ENCODE assay signal across 15 cellular contexts in genomic region chr14:104184911-104185499, GRCh38. TPM values are rescaled to one million over a fixed set of nuclear protein-coding genes. Genes with fewer than 3 reads are reported as not detected.
DNase-seq lines count a peak whose midpoint lies in the region; ATAC-seq and TF ChIP-seq lines count a peak whose summit lies in the region.
"Had no signal": no experiment of that assay in that cellular context is flagged by ENCODE, and none has a peak within 500 bp of the region (broad histone marks: within the 10 kb centered on the region; RNA-seq: fewer than 3 reads in every experiment).

No MANE protein-coding gene starts in this region.

- TF ChIP-seq POLR2A in gastrocnemius medialis (IDR thresholded peaks at IDR 0.05) (no peak), esophagus muscularis mucosa (IDR thresholded peaks at IDR 0.05; ENCODE audit: low read depth) (no peak)

- ATAC-seq in right cardiac atrium (peak; percentile 38 to 79), gastrocnemius medialis (no peak), HG02678 (IDR thresholded peaks at IDR 0.05; ENCODE audit: unreplicated experiment) (no peak)
- ATAC-seq: activated T-helper 17 cell treated with anti-CD3 and anti-CD28 coated beads, Interleukin-2, amount 50 U/mL, for 72 hours had no signal

- H3K9me3 ChIP-seq in right cardiac atrium (ENCODE audit: control insufficient read depth, low read length) (no peaks in the 10 kb centered on the region), gastrocnemius medialis (no peaks in the 10 kb centered on the region), esophagus muscularis mucosa (no peaks in the 10 kb centered on the region)
- H3K9me3 ChIP-seq: esophagus squamous epithelium had no signal

- 48% methylated on average over 20 of the region's 20 CpGs for WGBS in right cardiac atrium
- WGBS in esophagus muscularis mucosa: 83% methylated on average over 5 of the region's 20 CpGs

- H3K27me3 Mint-ChIP-seq in progenitor cell of endocrine pancreas: no peaks in the 10 kb centered on the region
- H3K27me3 Mint-ChIP-seq: activated T-helper 17 cell treated with anti-CD3 and anti-CD28 coated beads, Interleukin-2, amount 50 U/mL, for 72 hours had no signal

- peaks cover 1% of the 10 kb centered on the region for H3K4me1 Mint-ChIP-seq in progenitor cell of endocrine pancreas (ENCODE audit: low read depth)
- H3K4me1 Mint-ChIP-seq: activated T-helper 17 cell treated with anti-CD3 and anti-CD28 coated beads, Interleukin-2, amount 50 U/mL, for 72 hours had no signal

- H3K36me3 Mint-ChIP-seq in progenitor cell of endocrine pancreas (ENCODE audit: insufficient read depth): no peaks in the 10 kb centered on the region

- no peaks in the 10 kb centered on the region for H3K27me3 ChIP-seq in right cardiac atrium (ENCODE audit: control insufficient read depth, insufficient read depth)
- H3K27me3 ChIP-seq in gastrocnemius medialis: peaks cover 2 to 16% (median 8%) of the 10 kb centered on the region in 3 donors
- peaks cover 0 to 54% (median 0%) of the 10 kb centered on the region in 4 donors for H3K27me3 ChIP-seq in esophagus muscularis mucosa

- DNase-seq in NCI-H526 (lab: John Stamatoyannopoulos, UW): peak; percentile 47 to 72
- no peak for DNase-seq in NCI-H526 treated with DMSO at 0.1 percent for 48 hours (lab: John Stamatoyannopoulos, UW)
- DNase-seq in NCI-H69 (lab: John Stamatoyannopoulos, UW): peak; percentile 81
- peak; percentile 72 to 84 (median 80) for DNase-seq in right cardiac atrium
- no peak for DNase-seq in gastrocnemius medialis
- DNase-seq in esophagus muscularis mucosa (ENCODE audit: extremely low spot score): no peak
- no peak for DNase-seq in progenitor cell of endocrine pancreas (ENCODE audit: low spot score, unreplicated experiment)
- DNase-seq: activated CD4-positive, alpha-beta T cell treated with anti-CD3 and anti-CD28 coated beads, Interleukin-2, amount 50 U/mL, for 48 hours; amniotic stem cell; esophagus squamous epithelium; NCI-H524 treated with DMSO at 0.1 percent for 48 hours had no signal

- no peak for TF ChIP-seq EP300 in esophagus muscularis mucosa (IDR thresholded peaks at IDR 0.05)

- H3K36me3 ChIP-seq in gastrocnemius medialis: no peaks in the 10 kb centered on the region
- no peaks in the 10 kb centered on the region for H3K36me3 ChIP-seq in esophagus muscularis mucosa
- H3K36me3 ChIP-seq: esophagus squamous epithelium had no signal

- H3K4me1 ChIP-seq in right cardiac atrium (ENCODE audit: control insufficient read depth, insufficient read depth, low read length) (no peaks in the 10 kb centered on the region), gastrocnemius medialis (no peaks in the 10 kb centered on the region), esophagus muscularis mucosa (peaks cover 0 to 18% (median 2%) of the 10 kb centered on the region in 4 donors)
- H3K4me1 ChIP-seq: parathyroid adenoma had no signal

- no peak for TF ChIP-seq CTCF in gastrocnemius medialis (IDR thresholded peaks at IDR 0.05 in 4 of 5, conservative IDR thresholded peaks at IDR 0.05 in 1 of 5)
- no peak for TF ChIP-seq CTCF in esophagus muscularis mucosa (IDR thresholded peaks at IDR 0.05)
- no peak for TF ChIP-seq CTCF in progenitor cell of endocrine pancreas (IDR thresholded peaks at IDR 0.05; ENCODE audit: unreplicated experiment)

- intact Hi-C loops in right cardiac atrium (cut with DNase I): no loop called here
- intact Hi-C loops in gastrocnemius medialis (cut with DNase I; ENCODE audit: low total_unique reads): no loop called here
- intact Hi-C loops in esophagus muscularis mucosa (cut with DNase I): no loop called here

- in situ Hi-C loops in gastrocnemius medialis (cut with MboI; ENCODE audit: low sequenced_read_pairs in 4 of 4): no loop called here

- H3K27ac ChIP-seq in right cardiac atrium (ENCODE audit: low read length): peak overlapping the region; percentile 23
- peak overlapping the region in 3 of 4 donors; percentile 35 to 61 (median 54) for H3K27ac ChIP-seq in gastrocnemius medialis
- peak overlapping the region in 1 of 4 donors; percentile 26 for H3K27ac ChIP-seq in esophagus muscularis mucosa (replicated peaks in 1 of 4)
- H3K27ac ChIP-seq: parathyroid adenoma had no signal

- no peaks in the 10 kb centered on the region for H3K9me3 Mint-ChIP-seq in progenitor cell of endocrine pancreas (ENCODE audit: low read depth)
- H3K9me3 Mint-ChIP-seq: activated T-helper 17 cell treated with anti-CD3 and anti-CD28 coated beads, Interleukin-2, amount 50 U/mL, for 72 hours had no signal

- no peak overlapping the region for H3K4me3 Mint-ChIP-seq in progenitor cell of endocrine pancreas (ENCODE audit: low read depth)
- H3K4me3 Mint-ChIP-seq: activated T-helper 17 cell treated with anti-CD3 and anti-CD28 coated beads, Interleukin-2, amount 50 U/mL, for 72 hours had no signal

- no peak overlapping the region for H3K27ac Mint-ChIP-seq in progenitor cell of endocrine pancreas
- H3K27ac Mint-ChIP-seq: activated T-helper 17 cell treated with anti-CD3 and anti-CD28 coated beads, Interleukin-2, amount 50 U/mL, for 72 hours had no signal

- H3K4me3 ChIP-seq in right cardiac atrium (ENCODE audit: low read length) (no peak overlapping the region), gastrocnemius medialis (no peak overlapping the region), esophagus muscularis mucosa (no peak overlapping the region)
- H3K4me3 ChIP-seq: esophagus squamous epithelium had no signal

RNA-seq across cellular contexts. Expression of gene KIF26A, which starts 46.6 kb away (rescaled TPM):
- total RNA-seq in right cardiac atrium (10 to 100 TPM in 2 of 4 donors, 1 to 10 TPM in 2; 7.9 to 10.6 (median 9.9) TPM), gastrocnemius medialis (1 to 10 TPM in 3 of 4 donors, under 1 TPM in 1; 0.59 to 3.3 (median 1.5) TPM), esophagus muscularis mucosa (1 to 10 TPM; 4.6 to 7.2 (median 5.6) TPM), progenitor cell of endocrine pancreas (7.0 and 7.4 TPM in 2 replicates)
- polyA plus RNA-seq in right cardiac atrium: 7.1 TPM
- polyA plus RNA-seq: AG04450 had no signal

Comparison
In these comparisons a context has a peak if more than half of its experiments do, and no peak if none do; other contexts are left out.
1. DNase-seq: peak in NCI-H526 (2 of 2), NCI-H69 (single experiment) and right cardiac atrium (3 of 3); none in NCI-H526 treated with DMSO at 0.1 percent for 48 hours (single experiment), gastrocnemius medialis (0 of 2), esophagus muscularis mucosa (single experiment) and progenitor cell of endocrine pancreas (single experiment).
2. ATAC-seq: peak in right cardiac atrium (2 of 2); none in gastrocnemius medialis (0 of 2) and HG02678 (single experiment).